Comparison of ENCODE assay signal across 8 cellular contexts in the genomic region with DNA sequence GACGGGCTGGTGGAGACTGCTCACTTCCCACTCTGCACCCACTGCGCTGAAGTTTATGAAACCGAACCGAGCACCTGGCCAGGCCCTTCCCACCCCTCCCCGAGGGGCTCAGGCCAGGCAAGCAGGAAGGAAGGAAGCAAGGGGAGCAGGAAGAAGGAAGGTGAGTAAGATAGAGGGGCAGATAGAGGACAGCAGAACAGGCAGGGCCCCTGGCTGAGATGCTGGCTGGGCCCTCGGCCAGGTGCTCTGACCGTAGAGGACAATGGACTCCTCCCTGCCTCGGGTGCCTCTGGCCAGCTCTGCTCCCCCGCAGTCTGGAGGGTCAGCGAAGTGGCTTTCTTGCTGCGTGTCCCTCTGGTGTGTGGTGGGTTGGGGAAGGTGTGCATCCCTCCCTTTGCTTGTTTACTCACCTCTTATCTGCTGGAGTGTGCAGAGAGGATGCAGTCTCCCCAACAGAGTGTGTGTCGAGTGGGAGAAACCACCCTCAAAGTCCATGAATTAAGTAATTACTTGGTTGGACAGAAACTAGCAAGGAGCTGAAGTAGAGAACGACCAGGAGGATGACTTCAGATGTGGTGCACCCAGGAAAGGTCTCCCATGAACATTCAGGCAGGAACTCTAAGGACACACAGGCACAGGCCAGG.
"Had no signal": no experiment of that assay in that cellular context is flagged by ENCODE, and none has a peak within 500 bp of the region (broad histone marks: within the 10 kb centered on the region; RNA-seq: fewer than 3 reads in every experiment).

No MANE protein-coding gene starts in this region.

- DNase-seq: activated effector memory CD4-positive, alpha-beta T cell treated with Interleukin-2 at 50 U/mL for 16 hours; activated T-cell treated with anti-CD3 and anti-CD28 coated beads, Interleukin-2, amount 50 U/mL, for 1 hour; brain microvascular endothelial cell; cerebellar nuclear complex; immature natural killer cell; left colon; stimulated activated CD4-positive, alpha-beta T cell treated with anti-CD3 and anti-CD28 coated beads, Interleukin-4, amount 100 ng/mL, for 1 hour; T-helper 2 cell had no signal
